14 cellular contexts compared by ENCODE assay signal in the genomic region with DNA sequence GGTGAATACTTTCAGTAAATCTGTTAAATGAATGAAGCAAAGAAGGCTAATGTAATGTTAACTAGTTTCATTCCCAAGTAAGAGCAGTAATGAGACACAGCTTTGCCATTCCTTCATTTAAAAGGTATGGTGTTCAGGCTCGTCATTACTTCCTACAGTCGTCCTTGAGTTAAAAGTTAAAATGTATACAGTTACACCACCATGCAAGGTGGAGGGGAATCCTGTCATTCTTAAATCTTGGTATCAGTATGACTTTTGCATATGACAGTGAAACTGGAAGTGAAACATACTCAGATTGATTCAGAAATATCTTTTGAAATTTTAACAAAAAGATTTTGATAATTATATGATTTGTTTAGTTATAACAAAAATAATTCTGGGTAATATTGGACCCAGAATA. TPM values are rescaled to one million over a fixed set of nuclear protein-coding genes. Genes with fewer than 3 reads are reported as not detected.
A peak's percentile ranks its signal among the peaks of the same experiment; 100 is the strongest.
DNase-seq lines count a peak whose midpoint lies in the region; ATAC-seq and TF ChIP-seq lines count a peak whose summit lies in the region.
"Had no signal": no experiment of that assay in that cellular context is flagged by ENCODE, and none has a peak within 500 bp of the region (broad histone marks: within the 10 kb centered on the region; RNA-seq: fewer than 3 reads in every experiment).

No MANE protein-coding gene starts in this region.

- no peak overlapping the region for H3K4me3 Mint-ChIP-seq in activated T-helper 1 cell treated with anti-CD3 and anti-CD28 coated beads, Interleukin-12 subunit alpha, Interleukin-12 subunit beta, Interleukin-2, Interleukin-4 antibody, amounts not matched to agents 30 ng/mL and 10 ng/mL and 1 ng/mL, durations not matched to agents 14 hours and 24 hours and 36 hours
- H3K4me3 Mint-ChIP-seq: dendritic cell treated with granulocyte-macrophage colony-stimulating factor and Interleukin-4, amounts not matched to agents 40 ng/mL and 50 ng/mL, for 4 days had no signal

- no peak for TF ChIP-seq CTCF in GM10266 (IDR thresholded peaks at IDR 0.05; ENCODE audit: control insufficient read depth, insufficient read depth, low read depth, missing control alignments)

- peak; percentile 18 for DNase-seq in GM10266 (ENCODE audit: extremely low spot score)
- no peak for DNase-seq in NOMO-1 (lab: John Stamatoyannopoulos, UW; ENCODE audit: unreplicated experiment in 2 of 2)
- DNase-seq in left ventricle myocardium superior, result no peak
- DNase-seq in kidney tubule cell (ENCODE audit: low spot score), result no peak
- DNase-seq in activated T-helper 1 cell treated with anti-CD3 and anti-CD28 coated beads, Interleukin-12 subunit alpha, Interleukin-12 subunit beta, Interleukin-2, Interleukin-4 antibody, amounts not matched to agents 30 ng/mL and 10 ng/mL and 1 ng/mL, durations not matched to agents 14 hours and 24 hours and 36 hours (ENCODE audit: low spot score), result no peak
- DNase-seq: activated effector memory CD4-positive, alpha-beta T cell treated with Interleukin-2 at 50 U/mL for 16 hours; glutamatergic neuron; mesendoderm; posterior cingulate gyrus; T1000 had no signal

- H3K9me3 Mint-ChIP-seq in activated T-helper 1 cell treated with anti-CD3 and anti-CD28 coated beads, Interleukin-12 subunit alpha, Interleukin-12 subunit beta, Interleukin-2, Interleukin-4 antibody, amounts not matched to agents 30 ng/mL and 10 ng/mL and 1 ng/mL, durations not matched to agents 14 hours and 24 hours and 36 hours, result no peaks in the 10 kb centered on the region
- H3K9me3 Mint-ChIP-seq: dendritic cell treated with granulocyte-macrophage colony-stimulating factor and Interleukin-4, amounts not matched to agents 40 ng/mL and 50 ng/mL, for 4 days had no signal

- ATAC-seq in GM19025 (IDR thresholded peaks at IDR 0.05; ENCODE audit: low read depth, unreplicated experiment), result peak; percentile 83
- ATAC-seq in HG02610 (IDR thresholded peaks at IDR 0.05; ENCODE audit: unreplicated experiment), result peak; percentile 94
- peak; percentile 98 for ATAC-seq in HG03432 (IDR thresholded peaks at IDR 0.05; ENCODE audit: unreplicated experiment)
- ATAC-seq in left ventricle myocardium superior, result no peak

- H3K4me1 Mint-ChIP-seq in activated T-helper 1 cell treated with anti-CD3 and anti-CD28 coated beads, Interleukin-12 subunit alpha, Interleukin-12 subunit beta, Interleukin-2, Interleukin-4 antibody, amounts not matched to agents 30 ng/mL and 10 ng/mL and 1 ng/mL, durations not matched to agents 14 hours and 24 hours and 36 hours (ENCODE audit: low read depth), result peaks cover 22% of the 10 kb centered on the region

- no peaks in the 10 kb centered on the region for H3K27me3 Mint-ChIP-seq in activated T-helper 1 cell treated with anti-CD3 and anti-CD28 coated beads, Interleukin-12 subunit alpha, Interleukin-12 subunit beta, Interleukin-2, Interleukin-4 antibody, amounts not matched to agents 30 ng/mL and 10 ng/mL and 1 ng/mL, durations not matched to agents 14 hours and 24 hours and 36 hours (ENCODE audit: insufficient read depth)
- H3K27me3 Mint-ChIP-seq: dendritic cell treated with granulocyte-macrophage colony-stimulating factor and Interleukin-4, amounts not matched to agents 40 ng/mL and 50 ng/mL, for 4 days had no signal

- intact Hi-C loops in left ventricle myocardium superior (cut with micrococcal nuclease), result no loop called here
- intact Hi-C loops in activated T-helper 1 cell treated with anti-CD3 and anti-CD28 coated beads, Interleukin-12 subunit alpha, Interleukin-12 subunit beta, Interleukin-2, Interleukin-4 antibody, amounts not matched to agents 30 ng/mL and 10 ng/mL and 1 ng/mL, durations not matched to agents 14 hours and 24 hours and 36 hours (cut with micrococcal nuclease), result loop anchor here (1.0 to 2.0 kb wide), 2 partner anchors 17 to 1066 kb away; no protein-coding TSS in a partner anchor

- H3K27ac Mint-ChIP-seq in activated T-helper 1 cell treated with anti-CD3 and anti-CD28 coated beads, Interleukin-12 subunit alpha, Interleukin-12 subunit beta, Interleukin-2, Interleukin-4 antibody, amounts not matched to agents 30 ng/mL and 10 ng/mL and 1 ng/mL, durations not matched to agents 14 hours and 24 hours and 36 hours, result no peak overlapping the region
- H3K27ac Mint-ChIP-seq: dendritic cell treated with granulocyte-macrophage colony-stimulating factor and Interleukin-4, amounts not matched to agents 40 ng/mL and 50 ng/mL, for 4 days had no signal

- H3K36me3 Mint-ChIP-seq in activated T-helper 1 cell treated with anti-CD3 and anti-CD28 coated beads, Interleukin-12 subunit alpha, Interleukin-12 subunit beta, Interleukin-2, Interleukin-4 antibody, amounts not matched to agents 30 ng/mL and 10 ng/mL and 1 ng/mL, durations not matched to agents 14 hours and 24 hours and 36 hours (ENCODE audit: low read depth), result peaks cover 68% of the 10 kb centered on the region

RNA-seq across cellular contexts. Expression of gene MTRR, which starts 25.9 kb away (rescaled TPM):
- 30.0 TPM for total RNA-seq in left ventricle myocardium superior
- 83.0 and 90.4 TPM in 2 replicates for total RNA-seq in activated T-helper 1 cell treated with anti-CD3 and anti-CD28 coated beads, Interleukin-12 subunit alpha, Interleukin-12 subunit beta, Interleukin-2, Interleukin-4 antibody, amounts not matched to agents 30 ng/mL and 10 ng/mL and 1 ng/mL, durations not matched to agents 14 hours and 24 hours and 36 hours

RNA-seq across cellular contexts. Expression of gene FASTKD3, which starts 26.0 kb away (rescaled TPM):
- 5.6 TPM for total RNA-seq in left ventricle myocardium superior
- 13.5 and 18.6 TPM in 2 replicates for total RNA-seq in activated T-helper 1 cell treated with anti-CD3 and anti-CD28 coated beads, Interleukin-12 subunit alpha, Interleukin-12 subunit beta, Interleukin-2, Interleukin-4 antibody, amounts not matched to agents 30 ng/mL and 10 ng/mL and 1 ng/mL, durations not matched to agents 14 hours and 24 hours and 36 hours

RNA-seq across cellular contexts. Expression of gene CFAP90, which starts 43.9 kb away (rescaled TPM):
- total RNA-seq in left ventricle myocardium superior, result not detected
- not detected in 2 replicates for total RNA-seq in activated T-helper 1 cell treated with anti-CD3 and anti-CD28 coated beads, Interleukin-12 subunit alpha, Interleukin-12 subunit beta, Interleukin-2, Interleukin-4 antibody, amounts not matched to agents 30 ng/mL and 10 ng/mL and 1 ng/mL, durations not matched to agents 14 hours and 24 hours and 36 hours
